In genomic region chr12:114884535-114884934, GRCh38 we compare ENCODE assay signal across 15 cellular contexts.
A peak's percentile ranks its signal among the peaks of the same experiment; 100 is the strongest.
DNase-seq lines count a peak whose midpoint lies in the region; ATAC-seq and TF ChIP-seq lines count a peak whose summit lies in the region.
"Had no signal": no experiment of that assay in that cellular context is flagged by ENCODE, and none has a peak within 500 bp of the region (broad histone marks: within the 10 kb centered on the region; RNA-seq: fewer than 3 reads in every experiment).

No MANE protein-coding gene starts in this region.

- CTCF ChIA-PET in HEK293 (lab: Yijun Ruan, JAX), result interaction anchor here (0.6 kb wide), 1 partner anchor 253 kb away, joined by 3 read pairs; no protein-coding TSS in a partner anchor

- no peak overlapping the region for H3K4me3 ChIP-seq in HEK293 (ENCODE audit: low read depth, low read length)
- H3K4me3 ChIP-seq in fibroblast of villous mesenchyme (ENCODE audit: low read depth, low read length), result no peak overlapping the region
- no peak overlapping the region for H3K4me3 ChIP-seq in coronary artery
- H3K4me3 ChIP-seq: GM23248 had no signal

- H3K9me3 ChIP-seq in HEK293 (ENCODE audit: control insufficient read depth, insufficient read depth, low read depth, low read length), result no peaks in the 10 kb centered on the region

- peaks cover 2% of the 10 kb centered on the region for H3K9me3 Mint-ChIP-seq in nephron

- H3K4me1 Mint-ChIP-seq in nephron, result peaks cover 17% of the 10 kb centered on the region
- H3K4me1 Mint-ChIP-seq: CD4-positive, alpha-beta memory T cell had no signal

- peaks cover 3% of the 10 kb centered on the region; the same call in 1 of the 2 replicates for H3K4me1 ChIP-seq in HEK293 (ENCODE audit: control insufficient read depth, insufficient read depth, low read length)

- no peak for TF ChIP-seq CTCF in HEK293 (tag by site-specific recombination; IDR thresholded peaks at IDR 0.05)
- no peak for TF ChIP-seq CTCF in fibroblast of villous mesenchyme (IDR thresholded peaks at IDR 0.05; ENCODE audit: insufficient read depth, low read depth, low read length)
- no peak for TF ChIP-seq CTCF in nephron (IDR thresholded peaks at IDR 0.05; ENCODE audit: unreplicated experiment in 3 of 3)
- no peak for TF ChIP-seq CTCF in coronary artery (IDR thresholded peaks at IDR 0.05)

- H3K27me3 Mint-ChIP-seq in nephron (ENCODE audit: low read depth), result no peaks in the 10 kb centered on the region
- H3K27me3 Mint-ChIP-seq: CD4-positive, alpha-beta memory T cell had no signal

- H3K27ac Mint-ChIP-seq in nephron, result peak overlapping the region; percentile 20 to 70 (median 45)
- H3K27ac Mint-ChIP-seq: CD4-positive, alpha-beta memory T cell had no signal

- H3K36me3 Mint-ChIP-seq in nephron (ENCODE audit: low read depth), result no peaks in the 10 kb centered on the region
- H3K36me3 Mint-ChIP-seq: CD4-positive, alpha-beta memory T cell had no signal

- H3K4me3 Mint-ChIP-seq in nephron, result no peak overlapping the region
- H3K4me3 Mint-ChIP-seq: CD4-positive, alpha-beta memory T cell had no signal

- no peaks in the 10 kb centered on the region for H3K36me3 ChIP-seq in HEK293 (ENCODE audit: control insufficient read depth in 2 of 2, insufficient read depth in 1 of 2, low read length in 2 of 2)

- no peak for ATAC-seq in HG03135 (IDR thresholded peaks at IDR 0.05; ENCODE audit: unreplicated experiment)

- no peak overlapping the region for H3K27ac ChIP-seq in HEK293 (ENCODE audit: extremely low read depth, low read depth, low read length)
- H3K27ac ChIP-seq in coronary artery, result no peak overlapping the region
- H3K27ac ChIP-seq: GM23248 had no signal

- POLR2A ChIA-PET in HEK293 (lab: Yijun Ruan, JAX), result no interaction called here

- peak; percentile 34 for DNase-seq in fibroblast of villous mesenchyme (ENCODE audit: low read depth)
- DNase-seq in T-helper 2 cell, result no peak
- no peak for DNase-seq in coronary artery (ENCODE audit: low spot score)
- DNase-seq: C1 segment of cervical spinal cord; Calu3; CD4-positive, alpha-beta memory T cell; COR-L47; DMS53; DMS79 treated with DMSO at 0.1 percent for 48 hours; GM23248; H7; HCEC 1CT had no signal

TF ChIP-seq in HEK293, 187 proteins besides CTCF, POLR2A, EP300 and RAD21:
- TF ChIP-seq ZBTB44 (tag by site-specific recombination; IDR thresholded peaks at IDR 0.05), result 0 out of 2 replicates have a peak, but pooled peaks have one; percentile 8
- TF ChIP-seq ZBTB11 (tag by site-specific recombination; conservative IDR thresholded peaks at IDR 0.05; ENCODE audit: low read depth), result no peak
- no peak for TF ChIP-seq ZNF169 (tag by site-specific recombination; IDR thresholded peaks at IDR 0.05)
- peak; percentile 60 for TF ChIP-seq FEZF1 (tag by site-specific recombination; IDR thresholded peaks at IDR 0.05)
- TF ChIP-seq ZSCAN30 (tag by site-specific recombination; IDR thresholded peaks at IDR 0.05), result no peak
- TF ChIP-seq ZBTB7A (tag by site-specific recombination; IDR thresholded peaks at IDR 0.05; ENCODE audit: low read depth), result no peak
- TF ChIP-seq MZF1 (tag by site-specific recombination; IDR thresholded peaks at IDR 0.05; ENCODE audit: borderline replicate concordance), result no peak
- peak; percentile 33; the same call in 1 of the 2 replicates for TF ChIP-seq PRDM6 (tag by site-specific recombination; IDR thresholded peaks at IDR 0.05)
- no peak for TF ChIP-seq ZNF398 (tag by site-specific recombination; IDR thresholded peaks at IDR 0.05)
- TF ChIP-seq BCL11A (tag by site-specific recombination; IDR thresholded peaks at IDR 0.05; ENCODE audit: low read depth), result no peak
- TF ChIP-seq ZNF830 (tag by site-specific recombination; IDR thresholded peaks at IDR 0.05; ENCODE audit: low read depth), result no peak
- no peak for TF ChIP-seq ZNF645 (tag by site-specific recombination; IDR thresholded peaks at IDR 0.05)
- no peak for TF ChIP-seq ZNF16 (tag by site-specific recombination; IDR thresholded peaks at IDR 0.05; ENCODE audit: low read depth)
- no peak for TF ChIP-seq ZNF423 (tag by site-specific recombination; IDR thresholded peaks at IDR 0.05)
- TF ChIP-seq ZNF416 (tag by site-specific recombination; IDR thresholded peaks at IDR 0.05), result no peak
